In the genomic region with DNA sequence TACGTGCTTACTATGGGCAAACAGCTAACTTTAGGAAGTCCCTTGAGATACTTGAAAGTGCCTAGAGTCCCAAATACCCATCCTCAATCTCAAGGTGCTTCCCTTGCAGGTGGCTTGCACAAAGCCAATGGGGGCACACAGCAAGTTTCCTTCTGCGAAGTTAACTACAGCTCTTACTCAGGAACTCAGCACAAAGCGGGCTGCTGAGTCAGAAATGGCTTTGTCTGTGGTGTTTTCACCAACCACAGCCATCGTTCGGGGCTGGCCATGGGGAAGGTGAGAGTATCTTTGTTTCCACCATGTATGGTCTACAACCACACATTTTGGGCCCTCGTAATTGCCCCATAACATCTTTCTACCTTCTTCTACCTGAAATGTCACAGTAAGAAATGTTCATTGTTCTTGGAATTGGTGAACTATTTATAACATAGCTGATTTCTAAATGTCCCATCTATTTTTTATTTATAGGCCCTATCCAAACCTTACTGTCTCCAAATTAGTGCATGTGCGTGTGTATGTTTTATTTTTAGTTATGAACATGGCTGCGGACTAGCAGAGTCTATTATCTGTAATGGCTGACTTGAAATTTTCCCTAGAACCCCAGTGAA, we compare ENCODE assay signal across 1 cellular context.
A peak's percentile ranks its signal among the peaks of the same experiment; 100 is the strongest.
TF ChIP-seq lines count a peak whose summit lies in the region.

No MANE protein-coding gene starts in this region.

TF ChIP-seq in GM12878, 131 proteins besides CTCF, POLR2A, EP300 and RAD21 (continues in another document):
- TF ChIP-seq, protein P1, sequence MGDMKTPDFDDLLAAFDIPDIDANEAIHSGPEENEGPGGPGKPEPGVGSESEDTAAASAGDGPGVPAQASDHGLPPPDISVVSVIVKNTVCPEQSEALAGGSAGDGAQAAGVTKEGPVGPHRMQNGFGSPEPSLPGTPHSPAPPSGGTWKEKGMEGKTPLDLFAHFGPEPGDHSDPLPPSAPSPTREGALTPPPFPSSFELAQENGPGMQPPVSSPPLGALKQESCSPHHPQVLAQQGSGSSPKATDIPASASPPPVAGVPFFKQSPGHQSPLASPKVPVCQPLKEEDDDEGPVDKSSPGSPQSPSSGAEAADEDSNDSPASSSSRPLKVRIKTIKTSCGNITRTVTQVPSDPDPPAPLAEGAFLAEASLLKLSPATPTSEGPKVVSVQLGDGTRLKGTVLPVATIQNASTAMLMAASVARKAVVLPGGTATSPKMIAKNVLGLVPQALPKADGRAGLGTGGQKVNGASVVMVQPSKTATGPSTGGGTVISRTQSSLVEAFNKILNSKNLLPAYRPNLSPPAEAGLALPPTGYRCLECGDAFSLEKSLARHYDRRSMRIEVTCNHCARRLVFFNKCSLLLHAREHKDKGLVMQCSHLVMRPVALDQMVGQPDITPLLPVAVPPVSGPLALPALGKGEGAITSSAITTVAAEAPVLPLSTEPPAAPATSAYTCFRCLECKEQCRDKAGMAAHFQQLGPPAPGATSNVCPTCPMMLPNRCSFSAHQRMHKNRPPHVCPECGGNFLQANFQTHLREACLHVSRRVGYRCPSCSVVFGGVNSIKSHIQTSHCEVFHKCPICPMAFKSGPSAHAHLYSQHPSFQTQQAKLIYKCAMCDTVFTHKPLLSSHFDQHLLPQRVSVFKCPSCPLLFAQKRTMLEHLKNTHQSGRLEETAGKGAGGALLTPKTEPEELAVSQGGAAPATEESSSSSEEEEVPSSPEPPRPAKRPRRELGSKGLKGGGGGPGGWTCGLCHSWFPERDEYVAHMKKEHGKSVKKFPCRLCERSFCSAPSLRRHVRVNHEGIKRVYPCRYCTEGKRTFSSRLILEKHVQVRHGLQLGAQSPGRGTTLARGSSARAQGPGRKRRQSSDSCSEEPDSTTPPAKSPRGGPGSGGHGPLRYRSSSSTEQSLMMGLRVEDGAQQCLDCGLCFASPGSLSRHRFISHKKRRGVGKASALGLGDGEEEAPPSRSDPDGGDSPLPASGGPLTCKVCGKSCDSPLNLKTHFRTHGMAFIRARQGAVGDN (IDR thresholded peaks at IDR 0.05) = peak; percentile 46; the same call in 1 of the 2 replicates
- peak; percentile 99 for TF ChIP-seq PAX5 (IDR thresholded peaks at IDR 0.05; ENCODE audit: borderline replicate concordance, low read depth, low read length)
- TF ChIP-seq SRF (IDR thresholded peaks at IDR 0.05; ENCODE audit: low read depth in 2 of 2, low read length in 2 of 2) = peak in 1 of 2 experiments; percentile 87; a peak in 2 of 4 replicates
- peak; percentile 94; the same call in 1 of the 2 replicates for TF ChIP-seq STAT3 (IDR thresholded peaks at IDR 0.05; ENCODE audit: low read depth, low read length)
- peak; percentile 99 for TF ChIP-seq MTA3 (IDR thresholded peaks at IDR 0.05; ENCODE audit: borderline replicate concordance, low read length)
- TF ChIP-seq ESRRA (IDR thresholded peaks at IDR 0.05; ENCODE audit: low read length) = no peak; the same call in 1 of the 2 replicates
- peak; percentile 97 for TF ChIP-seq IKZF1 (conservative IDR thresholded peaks at IDR 0.05)
- peak; percentile 66 for TF ChIP-seq YY1 (IDR thresholded peaks at IDR 0.05; ENCODE audit: low read depth, low read length)
- TF ChIP-seq SMAD5 (IDR thresholded peaks at IDR 0.05; ENCODE audit: low read depth) = no peak
- peak; percentile 59; the same call in 1 of the 2 replicates for TF ChIP-seq LARP7 (IDR thresholded peaks at IDR 0.05)
- TF ChIP-seq, protein P2, sequence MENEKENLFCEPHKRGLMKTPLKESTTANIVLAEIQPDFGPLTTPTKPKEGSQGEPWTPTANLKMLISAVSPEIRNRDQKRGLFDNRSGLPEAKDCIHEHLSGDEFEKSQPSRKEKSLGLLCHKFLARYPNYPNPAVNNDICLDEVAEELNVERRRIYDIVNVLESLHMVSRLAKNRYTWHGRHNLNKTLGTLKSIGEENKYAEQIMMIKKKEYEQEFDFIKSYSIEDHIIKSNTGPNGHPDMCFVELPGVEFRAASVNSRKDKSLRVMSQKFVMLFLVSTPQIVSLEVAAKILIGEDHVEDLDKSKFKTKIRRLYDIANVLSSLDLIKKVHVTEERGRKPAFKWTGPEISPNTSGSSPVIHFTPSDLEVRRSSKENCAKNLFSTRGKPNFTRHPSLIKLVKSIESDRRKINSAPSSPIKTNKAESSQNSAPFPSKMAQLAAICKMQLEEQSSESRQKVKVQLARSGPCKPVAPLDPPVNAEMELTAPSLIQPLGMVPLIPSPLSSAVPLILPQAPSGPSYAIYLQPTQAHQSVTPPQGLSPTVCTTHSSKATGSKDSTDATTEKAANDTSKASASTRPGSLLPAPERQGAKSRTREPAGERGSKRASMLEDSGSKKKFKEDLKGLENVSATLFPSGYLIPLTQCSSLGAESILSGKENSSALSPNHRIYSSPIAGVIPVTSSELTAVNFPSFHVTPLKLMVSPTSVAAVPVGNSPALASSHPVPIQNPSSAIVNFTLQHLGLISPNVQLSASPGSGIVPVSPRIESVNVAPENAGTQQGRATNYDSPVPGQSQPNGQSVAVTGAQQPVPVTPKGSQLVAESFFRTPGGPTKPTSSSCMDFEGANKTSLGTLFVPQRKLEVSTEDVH (IDR thresholded peaks at IDR 0.05; ENCODE audit: low read depth, partially characterized antibody) = peak; percentile 62
- peak; percentile 98 for TF ChIP-seq JUND (IDR thresholded peaks at IDR 0.05; ENCODE audit: low read depth, low read length)
- TF ChIP-seq, protein P3, sequence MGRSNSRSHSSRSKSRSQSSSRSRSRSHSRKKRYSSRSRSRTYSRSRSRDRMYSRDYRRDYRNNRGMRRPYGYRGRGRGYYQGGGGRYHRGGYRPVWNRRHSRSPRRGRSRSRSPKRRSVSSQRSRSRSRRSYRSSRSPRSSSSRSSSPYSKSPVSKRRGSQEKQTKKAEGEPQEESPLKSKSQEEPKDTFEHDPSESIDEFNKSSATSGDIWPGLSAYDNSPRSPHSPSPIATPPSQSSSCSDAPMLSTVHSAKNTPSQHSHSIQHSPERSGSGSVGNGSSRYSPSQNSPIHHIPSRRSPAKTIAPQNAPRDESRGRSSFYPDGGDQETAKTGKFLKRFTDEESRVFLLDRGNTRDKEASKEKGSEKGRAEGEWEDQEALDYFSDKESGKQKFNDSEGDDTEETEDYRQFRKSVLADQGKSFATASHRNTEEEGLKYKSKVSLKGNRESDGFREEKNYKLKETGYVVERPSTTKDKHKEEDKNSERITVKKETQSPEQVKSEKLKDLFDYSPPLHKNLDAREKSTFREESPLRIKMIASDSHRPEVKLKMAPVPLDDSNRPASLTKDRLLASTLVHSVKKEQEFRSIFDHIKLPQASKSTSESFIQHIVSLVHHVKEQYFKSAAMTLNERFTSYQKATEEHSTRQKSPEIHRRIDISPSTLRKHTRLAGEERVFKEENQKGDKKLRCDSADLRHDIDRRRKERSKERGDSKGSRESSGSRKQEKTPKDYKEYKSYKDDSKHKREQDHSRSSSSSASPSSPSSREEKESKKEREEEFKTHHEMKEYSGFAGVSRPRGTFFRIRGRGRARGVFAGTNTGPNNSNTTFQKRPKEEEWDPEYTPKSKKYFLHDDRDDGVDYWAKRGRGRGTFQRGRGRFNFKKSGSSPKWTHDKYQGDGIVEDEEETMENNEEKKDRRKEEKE (IDR thresholded peaks at IDR 0.05) = no peak
- TF ChIP-seq ETV6 (conservative IDR thresholded peaks at IDR 0.05 in 1 of 2, IDR thresholded peaks at IDR 0.05 in 1 of 2; ENCODE audit: borderline replicate concordance in 1 of 2, low read depth in 1 of 2) = peak in 1 of 2 experiments; percentile 94; a peak in 2 of 4 replicates
- TF ChIP-seq, protein P4, sequence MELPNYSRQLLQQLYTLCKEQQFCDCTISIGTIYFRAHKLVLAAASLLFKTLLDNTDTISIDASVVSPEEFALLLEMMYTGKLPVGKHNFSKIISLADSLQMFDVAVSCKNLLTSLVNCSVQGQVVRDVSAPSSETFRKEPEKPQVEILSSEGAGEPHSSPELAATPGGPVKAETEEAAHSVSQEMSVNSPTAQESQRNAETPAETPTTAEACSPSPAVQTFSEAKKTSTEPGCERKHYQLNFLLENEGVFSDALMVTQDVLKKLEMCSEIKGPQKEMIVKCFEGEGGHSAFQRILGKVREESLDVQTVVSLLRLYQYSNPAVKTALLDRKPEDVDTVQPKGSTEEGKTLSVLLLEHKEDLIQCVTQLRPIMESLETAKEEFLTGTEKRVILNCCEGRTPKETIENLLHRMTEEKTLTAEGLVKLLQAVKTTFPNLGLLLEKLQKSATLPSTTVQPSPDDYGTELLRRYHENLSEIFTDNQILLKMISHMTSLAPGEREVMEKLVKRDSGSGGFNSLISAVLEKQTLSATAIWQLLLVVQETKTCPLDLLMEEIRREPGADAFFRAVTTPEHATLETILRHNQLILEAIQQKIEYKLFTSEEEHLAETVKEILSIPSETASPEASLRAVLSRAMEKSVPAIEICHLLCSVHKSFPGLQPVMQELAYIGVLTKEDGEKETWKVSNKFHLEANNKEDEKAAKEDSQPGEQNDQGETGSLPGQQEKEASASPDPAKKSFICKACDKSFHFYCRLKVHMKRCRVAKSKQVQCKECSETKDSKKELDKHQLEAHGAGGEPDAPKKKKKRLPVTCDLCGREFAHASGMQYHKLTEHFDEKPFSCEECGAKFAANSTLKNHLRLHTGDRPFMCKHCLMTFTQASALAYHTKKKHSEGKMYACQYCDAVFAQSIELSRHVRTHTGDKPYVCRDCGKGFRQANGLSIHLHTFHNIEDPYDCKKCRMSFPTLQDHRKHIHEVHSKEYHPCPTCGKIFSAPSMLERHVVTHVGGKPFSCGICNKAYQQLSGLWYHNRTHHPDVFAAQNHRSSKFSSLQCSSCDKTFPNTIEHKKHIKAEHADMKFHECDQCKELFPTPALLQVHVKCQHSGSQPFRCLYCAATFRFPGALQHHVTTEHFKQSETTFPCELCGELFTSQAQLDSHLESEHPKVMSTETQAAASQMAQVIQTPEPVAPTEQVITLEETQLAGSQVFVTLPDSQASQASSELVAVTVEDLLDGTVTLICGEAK (IDR thresholded peaks at IDR 0.05; ENCODE audit: borderline replicate concordance) = no peak
- TF ChIP-seq FOXK2 (IDR thresholded peaks at IDR 0.05) = no peak
- TF ChIP-seq, protein P5, sequence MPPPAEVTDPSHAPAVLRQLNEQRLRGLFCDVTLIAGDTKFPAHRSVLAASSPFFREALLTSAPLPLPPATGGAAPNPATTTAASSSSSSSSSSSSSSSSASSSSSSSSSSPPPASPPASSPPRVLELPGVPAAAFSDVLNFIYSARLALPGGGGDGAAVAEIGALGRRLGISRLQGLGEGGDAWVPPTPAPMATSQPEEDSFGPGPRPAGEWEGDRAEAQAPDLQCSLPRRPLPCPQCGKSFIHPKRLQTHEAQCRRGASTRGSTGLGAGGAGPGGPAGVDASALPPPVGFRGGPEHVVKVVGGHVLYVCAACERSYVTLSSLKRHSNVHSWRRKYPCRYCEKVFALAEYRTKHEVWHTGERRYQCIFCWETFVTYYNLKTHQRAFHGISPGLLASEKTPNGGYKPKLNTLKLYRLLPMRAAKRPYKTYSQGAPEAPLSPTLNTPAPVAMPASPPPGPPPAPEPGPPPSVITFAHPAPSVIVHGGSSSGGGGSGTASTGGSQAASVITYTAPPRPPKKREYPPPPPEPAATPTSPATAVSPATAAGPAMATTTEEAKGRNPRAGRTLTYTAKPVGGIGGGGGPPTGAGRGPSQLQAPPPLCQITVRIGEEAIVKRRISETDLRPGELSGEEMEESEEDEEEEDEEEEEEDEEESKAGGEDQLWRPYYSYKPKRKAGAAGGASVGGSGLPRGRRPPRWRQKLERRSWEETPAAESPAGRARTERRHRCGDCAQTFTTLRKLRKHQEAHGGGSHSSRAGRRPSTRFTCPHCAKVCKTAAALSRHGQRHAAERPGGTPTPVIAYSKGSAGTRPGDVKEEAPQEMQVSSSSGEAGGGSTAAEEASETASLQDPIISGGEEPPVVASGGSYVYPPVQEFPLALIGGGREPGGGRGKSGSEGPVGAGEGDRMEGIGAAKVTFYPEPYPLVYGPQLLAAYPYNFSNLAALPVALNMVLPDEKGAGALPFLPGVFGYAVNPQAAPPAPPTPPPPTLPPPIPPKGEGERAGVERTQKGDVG (CRISPR knock-in tag; IDR thresholded peaks at IDR 0.05) = no peak
- TF ChIP-seq SMAD1 (IDR thresholded peaks at IDR 0.05; ENCODE audit: low read depth, partially characterized antibody) = no peak
- TF ChIP-seq, protein P6, sequence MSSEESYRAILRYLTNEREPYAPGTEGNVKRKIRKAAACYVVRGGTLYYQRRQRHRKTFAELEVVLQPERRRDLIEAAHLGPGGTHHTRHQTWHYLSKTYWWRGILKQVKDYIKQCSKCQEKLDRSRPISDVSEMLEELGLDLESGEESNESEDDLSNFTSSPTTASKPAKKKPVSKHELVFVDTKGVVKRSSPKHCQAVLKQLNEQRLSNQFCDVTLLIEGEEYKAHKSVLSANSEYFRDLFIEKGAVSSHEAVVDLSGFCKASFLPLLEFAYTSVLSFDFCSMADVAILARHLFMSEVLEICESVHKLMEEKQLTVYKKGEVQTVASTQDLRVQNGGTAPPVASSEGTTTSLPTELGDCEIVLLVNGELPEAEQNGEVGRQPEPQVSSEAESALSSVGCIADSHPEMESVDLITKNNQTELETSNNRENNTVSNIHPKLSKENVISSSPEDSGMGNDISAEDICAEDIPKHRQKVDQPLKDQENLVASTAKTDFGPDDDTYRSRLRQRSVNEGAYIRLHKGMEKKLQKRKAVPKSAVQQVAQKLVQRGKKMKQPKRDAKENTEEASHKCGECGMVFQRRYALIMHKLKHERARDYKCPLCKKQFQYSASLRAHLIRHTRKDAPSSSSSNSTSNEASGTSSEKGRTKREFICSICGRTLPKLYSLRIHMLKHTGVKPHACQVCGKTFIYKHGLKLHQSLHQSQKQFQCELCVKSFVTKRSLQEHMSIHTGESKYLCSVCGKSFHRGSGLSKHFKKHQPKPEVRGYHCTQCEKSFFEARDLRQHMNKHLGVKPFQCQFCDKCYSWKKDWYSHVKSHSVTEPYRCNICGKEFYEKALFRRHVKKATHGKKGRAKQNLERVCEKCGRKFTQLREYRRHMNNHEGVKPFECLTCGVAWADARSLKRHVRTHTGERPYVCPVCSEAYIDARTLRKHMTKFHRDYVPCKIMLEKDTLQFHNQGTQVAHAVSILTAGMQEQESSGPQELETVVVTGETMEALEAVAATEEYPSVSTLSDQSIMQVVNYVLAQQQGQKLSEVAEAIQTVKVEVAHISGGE (CRISPR knock-in tag; IDR thresholded peaks at IDR 0.05) = no peak
- TF ChIP-seq, protein P7, sequence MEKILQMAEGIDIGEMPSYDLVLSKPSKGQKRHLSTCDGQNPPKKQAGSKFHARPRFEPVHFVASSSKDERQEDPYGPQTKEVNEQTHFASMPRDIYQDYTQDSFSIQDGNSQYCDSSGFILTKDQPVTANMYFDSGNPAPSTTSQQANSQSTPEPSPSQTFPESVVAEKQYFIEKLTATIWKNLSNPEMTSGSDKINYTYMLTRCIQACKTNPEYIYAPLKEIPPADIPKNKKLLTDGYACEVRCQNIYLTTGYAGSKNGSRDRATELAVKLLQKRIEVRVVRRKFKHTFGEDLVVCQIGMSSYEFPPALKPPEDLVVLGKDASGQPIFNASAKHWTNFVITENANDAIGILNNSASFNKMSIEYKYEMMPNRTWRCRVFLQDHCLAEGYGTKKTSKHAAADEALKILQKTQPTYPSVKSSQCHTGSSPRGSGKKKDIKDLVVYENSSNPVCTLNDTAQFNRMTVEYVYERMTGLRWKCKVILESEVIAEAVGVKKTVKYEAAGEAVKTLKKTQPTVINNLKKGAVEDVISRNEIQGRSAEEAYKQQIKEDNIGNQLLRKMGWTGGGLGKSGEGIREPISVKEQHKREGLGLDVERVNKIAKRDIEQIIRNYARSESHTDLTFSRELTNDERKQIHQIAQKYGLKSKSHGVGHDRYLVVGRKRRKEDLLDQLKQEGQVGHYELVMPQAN (conservative IDR thresholded peaks at IDR 0.05) = peak; percentile 65
- peak; percentile 76 to 90; a peak in 3 of 4 replicates for TF ChIP-seq BHLHE40 (IDR thresholded peaks at IDR 0.05; ENCODE audit: borderline replicate concordance in 1 of 2, low read depth in 2 of 2, low read length in 1 of 2)
- TF ChIP-seq CEBPB (IDR thresholded peaks at IDR 0.05; ENCODE audit: borderline replicate concordance in 1 of 2, low read depth in 2 of 2, low read length in 2 of 2) = peak in 1 of 2 experiments; percentile 94; a peak in 2 of 4 replicates
- no peak; the same call in 1 of the 2 replicates for TF ChIP-seq ZNF207 (IDR thresholded peaks at IDR 0.05; ENCODE audit: borderline replicate concordance)
- no peak for TF ChIP-seq HDAC6 (IDR thresholded peaks at IDR 0.05; ENCODE audit: unreplicated experiment)
- no peak for TF ChIP-seq ZNF274 (IDR thresholded peaks at IDR 0.05; ENCODE audit: insufficient read depth, insufficient read length)
